ENCODE assay signal across 22 cellular contexts in genomic region chr9:7143801-7144200, GRCh38.
A peak's percentile ranks its signal among the peaks of the same experiment; 100 is the strongest.
DNase-seq lines count a peak whose midpoint lies in the region; ATAC-seq and TF ChIP-seq lines count a peak whose summit lies in the region.
"Had no signal": no experiment of that assay in that cellular context is flagged by ENCODE, and none has a peak within 500 bp of the region (broad histone marks: within the 10 kb centered on the region; RNA-seq: fewer than 3 reads in every experiment).

No MANE protein-coding gene starts in this region.

- no peak overlapping the region for H2BK12ac ChIP-seq in H9 (ENCODE audit: insufficient read length, low read depth, low read length)

- H3K4me2 ChIP-seq in H9 (ENCODE audit: insufficient read depth, insufficient read length, low read length): no peak overlapping the region
- H3K4me2 ChIP-seq: A549, BLaER1 had no signal

- no peak overlapping the region for H4K8ac ChIP-seq in H9 (replicated peaks; ENCODE audit: insufficient read length, low read depth, low read length)

- no peak for ATAC-seq in stimulated activated effector memory CD8-positive, alpha-beta T cell treated with anti-CD3 and anti-CD28 coated beads, Interleukin-12 subunit alpha, Interleukin-12 subunit beta, amount 100 ng/mL, for 72 hours
- no peak for ATAC-seq in HG03135 (IDR thresholded peaks at IDR 0.05; ENCODE audit: unreplicated experiment)
- ATAC-seq: A549; CD8-positive, alpha-beta T cell; GM12878 had no signal

- intact Hi-C loops in MCF 10A (cut with micrococcal nuclease): no loop called here
- intact Hi-C loops in breast epithelium (cut with DNase I; ENCODE audit: low total_unique reads): no loop called here

- H3K9me3 ChIP-seq in breast epithelium (no peaks in the 10 kb centered on the region), H9 (ENCODE audit: control insufficient read depth, low read depth, low read length) (no peaks in the 10 kb centered on the region), endodermal cell (ENCODE audit: control insufficient read depth, low read length) (peaks cover 5% of the 10 kb centered on the region)
- H3K9me3 ChIP-seq: A549, HAP-1 had no signal

- peaks cover 8% of the 10 kb centered on the region for H3K4me1 Mint-ChIP-seq in MCF 10A (ENCODE audit: insufficient read depth, unreplicated experiment)
- H3K4me1 Mint-ChIP-seq in H9: peaks cover 13 to 17% of the 10 kb centered on the region in 2 experiments
- peaks cover 19% of the 10 kb centered on the region for H3K4me1 Mint-ChIP-seq in endodermal cell
- no peaks in the 10 kb centered on the region for H3K4me1 Mint-ChIP-seq in stimulated activated effector memory CD8-positive, alpha-beta T cell treated with anti-CD3 and anti-CD28 coated beads, Interleukin-12 subunit alpha, Interleukin-12 subunit beta, amount 100 ng/mL, for 72 hours

- H3K9ac ChIP-seq in H9 (ENCODE audit: extremely low read depth, insufficient read length, low read length) (no peak overlapping the region), endodermal cell (ENCODE audit: extremely low read depth, low read length, poor library complexity, severe bottlenecking) (no peak overlapping the region)
- H3K9ac ChIP-seq: BLaER1 had no signal

- no peaks in the 10 kb centered on the region for H3K79me2 ChIP-seq in H9 (ENCODE audit: insufficient read depth, low read length)

- H3K4me1 ChIP-seq in breast epithelium (no peaks in the 10 kb centered on the region), H9 (ENCODE audit: insufficient read depth, low read length) (no peaks in the 10 kb centered on the region; the same call in 1 of the 2 replicates), endodermal cell (ENCODE audit: control insufficient read depth, insufficient read depth, low read length) (no peaks in the 10 kb centered on the region)
- H3K4me1 ChIP-seq: A549, HAP-1 had no signal

- peaks cover 20% of the 10 kb centered on the region for H3K36me3 Mint-ChIP-seq in MCF 10A (ENCODE audit: insufficient read depth, unreplicated experiment)
- no peaks in the 10 kb centered on the region; a peak in 1 of 7 replicates for H3K36me3 Mint-ChIP-seq in H9 (ENCODE audit: insufficient read depth in 1 of 3, low read depth in 3 of 3)
- H3K36me3 Mint-ChIP-seq in endodermal cell (ENCODE audit: low read depth): peaks cover 12% of the 10 kb centered on the region
- H3K36me3 Mint-ChIP-seq in stimulated activated effector memory CD8-positive, alpha-beta T cell treated with anti-CD3 and anti-CD28 coated beads, Interleukin-12 subunit alpha, Interleukin-12 subunit beta, amount 100 ng/mL, for 72 hours: peaks cover 24% of the 10 kb centered on the region

- H4K5ac ChIP-seq in H9 (ENCODE audit: insufficient read length, low read depth, low read length): no peak overlapping the region

- H2BK20ac ChIP-seq in H9 (ENCODE audit: low read depth, low read length, poor library complexity, severe bottlenecking): no peak overlapping the region

- H3K56ac ChIP-seq in H9 (ENCODE audit: insufficient read length, low read depth, low read length): no peak overlapping the region

- H3K4ac ChIP-seq in H9 (ENCODE audit: low read depth, low read length): no peak overlapping the region

- TF ChIP-seq CTCF in MCF 10A (IDR thresholded peaks at IDR 0.05; ENCODE audit: unreplicated experiment): no peak
- TF ChIP-seq CTCF in breast epithelium (IDR thresholded peaks at IDR 0.05): no peak
- TF ChIP-seq CTCF in H9 (conservative IDR thresholded peaks at IDR 0.05): no peak
- no peak for TF ChIP-seq CTCF in endodermal cell (conservative IDR thresholded peaks at IDR 0.05)

- H3K27me3 ChIP-seq in breast epithelium (no peaks in the 10 kb centered on the region), H9 (ENCODE audit: insufficient read depth, low read length) (no peaks in the 10 kb centered on the region), endodermal cell (ENCODE audit: control insufficient read depth, insufficient read depth, low read length, poor library complexity, severe bottlenecking) (no peaks in the 10 kb centered on the region)
- H3K27me3 ChIP-seq: BLaER1 had no signal

- no peaks in the 10 kb centered on the region for H4K20me1 ChIP-seq in H9 (ENCODE audit: control insufficient read depth, insufficient read depth, insufficient read length)
- H4K20me1 ChIP-seq: BLaER1 had no signal

- DNase-seq in MCF 10A (ENCODE audit: unreplicated experiment) (no peak), breast epithelium (ENCODE audit: low spot score in 2 of 2) (no peak), H9 (no peak), endodermal cell (no peak)
- DNase-seq in stimulated activated effector memory CD8-positive, alpha-beta T cell treated with anti-CD3 and anti-CD28 coated beads, Interleukin-12 subunit alpha, Interleukin-12 subunit beta, amount 100 ng/mL, for 72 hours (ENCODE audit: low spot score in 2 of 2): no peak
- no peak for DNase-seq in stimulated activated CD8-positive, alpha-beta memory T cell treated with anti-CD3 and anti-CD28 coated beads, Interleukin-4, amount 100 ng/mL, for 48 hours
- DNase-seq: AML-193; CD8-positive, alpha-beta T cell; COR-L47; DMS 273 treated with DMSO at 0.1 percent for 48 hours; DMS53; DND-41; EL; IMR-90 had no signal

- H3K27me3 Mint-ChIP-seq in MCF 10A (ENCODE audit: insufficient read depth, unreplicated experiment) (no peaks in the 10 kb centered on the region), H9 (ENCODE audit: low read depth) (no peaks in the 10 kb centered on the region), endodermal cell (ENCODE audit: insufficient read depth) (no peaks in the 10 kb centered on the region)

- CTCF ChIA-PET in MCF 10A (lab: Yijun Ruan, JAX): interaction anchor here (0.6 kb wide), 1 partner anchor 28 kb away, joined by 3 read pairs; no protein-coding TSS in a partner anchor

- no peaks in the 10 kb centered on the region for H3K36me3 ChIP-seq in breast epithelium
- peaks cover 17% of the 10 kb centered on the region for H3K36me3 ChIP-seq in endodermal cell (ENCODE audit: control insufficient read depth, insufficient read depth, low read length)
- H3K36me3 ChIP-seq: HAP-1 had no signal

- H3K23me2 ChIP-seq in H9 (ENCODE audit: insufficient read length, low read depth, low read length, poor library complexity, severe bottlenecking): no peaks in the 10 kb centered on the region

- no peak overlapping the region for H2AK5ac ChIP-seq in H9 (ENCODE audit: insufficient read length, low read length)

- H3T11ph ChIP-seq in H9 (ENCODE audit: low read length): no peak overlapping the region

- no peak overlapping the region for H3K18ac ChIP-seq in H9 (ENCODE audit: insufficient read length, low read depth, low read length)

- H3K27ac ChIP-seq in breast epithelium (no peak overlapping the region), H9 (ENCODE audit: insufficient read length, low read depth, low read length) (no peak overlapping the region), endodermal cell (ENCODE audit: low read depth, low read length) (no peak overlapping the region)
- H3K27ac ChIP-seq: 22Rv1, A549, BLaER1, HL-60 had no signal

- TF ChIP-seq POLR2A in breast epithelium (IDR thresholded peaks at IDR 0.05): no peak

- no peak overlapping the region for H3K23ac ChIP-seq in H9 (ENCODE audit: insufficient read length, low read depth, low read length)

- POLR2A ChIA-PET in MCF 10A (lab: Yijun Ruan, JAX): interaction anchor here (0.6 kb wide), 1 partner anchor 47 kb away, joined by 4 read pairs; no protein-coding TSS in a partner anchor

- H3K4me3 ChIP-seq in breast epithelium (no peak overlapping the region), endodermal cell (ENCODE audit: low read length) (no peak overlapping the region)
- H3K4me3 ChIP-seq: A549, BLaER1, GM12878, HAP-1 had no signal

- H3K9me3 Mint-ChIP-seq in MCF 10A (ENCODE audit: unreplicated experiment) (no peaks in the 10 kb centered on the region), H9 (no peaks in the 10 kb centered on the region), endodermal cell (no peaks in the 10 kb centered on the region)
- no peaks in the 10 kb centered on the region for H3K9me3 Mint-ChIP-seq in stimulated activated effector memory CD8-positive, alpha-beta T cell treated with anti-CD3 and anti-CD28 coated beads, Interleukin-12 subunit alpha, Interleukin-12 subunit beta, amount 100 ng/mL, for 72 hours
- H3K9me3 Mint-ChIP-seq: CD8-positive, alpha-beta T cell had no signal

- H3K4me3 Mint-ChIP-seq in MCF 10A (ENCODE audit: unreplicated experiment) (no peak overlapping the region), H9 (no peak overlapping the region), endodermal cell (no peak overlapping the region)
- H3K4me3 Mint-ChIP-seq in stimulated activated effector memory CD8-positive, alpha-beta T cell treated with anti-CD3 and anti-CD28 coated beads, Interleukin-12 subunit alpha, Interleukin-12 subunit beta, amount 100 ng/mL, for 72 hours: no peak overlapping the region
- H3K4me3 Mint-ChIP-seq: CD14-positive monocyte; CD8-positive, alpha-beta T cell had no signal

- H3K79me1 ChIP-seq in H9 (ENCODE audit: insufficient read depth, low read depth, low read length, poor library complexity, severe bottlenecking): no peaks in the 10 kb centered on the region

- no CpG with 5 or more reads among the region's 2 CpGs for WGBS in H9 (ENCODE audit: extremely low coverage, insufficient read length, low lambda C conversion rate)
- 91 to 100% methylated on average over 1 to 2 of the region's 2 CpGs for WGBS in endodermal cell (ENCODE audit: insufficient coverage in 1 of 2, insufficient read length in 1 of 2), 2 experiments

- H3K27ac Mint-ChIP-seq in MCF 10A (ENCODE audit: low read depth, unreplicated experiment) (peak overlapping the region; percentile 19), H9 (peak overlapping the region in 2 of 3 experiments; percentile 49 to 87; a peak in 3 of 7 replicates), endodermal cell (peak overlapping the region; percentile 55)
- peak overlapping the region; percentile 40 for H3K27ac Mint-ChIP-seq in stimulated activated effector memory CD8-positive, alpha-beta T cell treated with anti-CD3 and anti-CD28 coated beads, Interleukin-12 subunit alpha, Interleukin-12 subunit beta, amount 100 ng/mL, for 72 hours
- H3K27ac Mint-ChIP-seq: CD14-positive monocyte; CD8-positive, alpha-beta T cell had no signal

- H2AFZ ChIP-seq in H9 (ENCODE audit: low read length): no peak overlapping the region

- H2BK5ac ChIP-seq in H9 (ENCODE audit: insufficient read length, low read length): no peak overlapping the region

- no TSS peak for BruUV-seq in MCF 10A (replicated peaks; lab: Mats Ljungman, UMichigan)

- H2BK120ac ChIP-seq in H9 (ENCODE audit: low read depth, low read length, poor library complexity, severe bottlenecking): no peak overlapping the region

- H3K14ac ChIP-seq in H9 (ENCODE audit: insufficient read depth, low read length): no peak overlapping the region

- H2BK15ac ChIP-seq in H9 (ENCODE audit: low read depth, low read length): no peak overlapping the region

- H4K91ac ChIP-seq in H9 (ENCODE audit: insufficient read length, low read depth, low read length): no peak overlapping the region
